Comparison of ENCODE assay signal across 17 cellular contexts in genomic region chr5:6615416-6615815, GRCh38.
"Had no signal": no experiment of that assay in that cellular context is flagged by ENCODE, and none has a peak within 500 bp of the region (broad histone marks: within the 10 kb centered on the region; RNA-seq: fewer than 3 reads in every experiment).

No MANE protein-coding gene starts in this region.

- H3K4me3 Mint-ChIP-seq: mesothelial cell of epicardium; neural progenitor cell; T-helper 2 cell treated with Interferon-gamma antibody and Interleukin-4, amounts not matched to agents 5 μg/mL and 100 μg/mL, for 36 hours had no signal

- ATAC-seq: left cardiac atrium, lower lobe of right lung had no signal

- H2AFZ ChIP-seq: neural progenitor cell had no signal

- H3K27ac ChIP-seq: lower lobe of right lung, neural progenitor cell, transverse colon, vagina had no signal

- H3K4me1 Mint-ChIP-seq: mesothelial cell of epicardium, neural progenitor cell had no signal

- H3K4me1 ChIP-seq: lower lobe of right lung, neural progenitor cell, vagina had no signal

- DNase-seq: activated CD4-positive, alpha-beta T cell treated with anti-CD3 and anti-CD28 coated beads, Interleukin-2, amount 50 U/mL, for 1 hour; activated CD4-positive, CD25-positive, alpha-beta regulatory T cell; activated T-cell treated with anti-CD3 and anti-CD28 coated beads for 4 hours; cerebellar nuclear complex; effector CD8-positive, alpha-beta T cell; left cardiac atrium; lower lobe of right lung; stimulated activated CD4-positive, alpha-beta T cell treated with anti-CD3 and anti-CD28 coated beads, Interleukin-15, amount 100 ng/mL, for 24 hours; stimulated activated CD4-positive, alpha-beta T cell treated with anti-CD3 and anti-CD28 coated beads, Interleukin-4, amount 100 ng/mL, for 1 hour; stimulated activated naive CD4-positive, alpha-beta T cell; transverse colon had no signal

- H3K4me2 ChIP-seq: neural progenitor cell had no signal

- H3K9me3 ChIP-seq: lower lobe of right lung, transverse colon, vagina had no signal

- H3K4me3 ChIP-seq: lower lobe of right lung, neural progenitor cell, transverse colon, vagina had no signal

- H3K9me3 Mint-ChIP-seq: activated naive CD4-positive, alpha-beta T cell treated with anti-CD3 and anti-CD28 coated beads, Interleukin-2, amount 50 U/mL, for 72 hours; activated T-helper 2 cell treated with anti-CD3 and anti-CD28 coated beads, Interferon-gamma antibody, Interleukin-2, Interleukin-4, amounts not matched to agents 10 μg/mL and 5 μg/mL and 100 μg/mL, durations not matched to agents 14 hours and 24 hours and 36 hours; mesothelial cell of epicardium; neural progenitor cell; T-helper 2 cell treated with Interferon-gamma antibody and Interleukin-4, amounts not matched to agents 5 μg/mL and 100 μg/mL, for 36 hours had no signal

- H3K27ac Mint-ChIP-seq: mesothelial cell of epicardium; neural progenitor cell; T-helper 2 cell treated with Interferon-gamma antibody and Interleukin-4, amounts not matched to agents 5 μg/mL and 100 μg/mL, for 36 hours had no signal
